Comparison of ENCODE assay signal across 19 cellular contexts in genomic region chr15:58472221-58472620, GRCh38. TPM values are rescaled to one million over a fixed set of nuclear protein-coding genes. Genes with fewer than 3 reads are reported as not detected.
DNase-seq lines count a peak whose midpoint lies in the region; ATAC-seq and TF ChIP-seq lines count a peak whose summit lies in the region.
"Had no signal": no experiment of that assay in that cellular context is flagged by ENCODE, and none has a peak within 500 bp of the region (broad histone marks: within the 10 kb centered on the region; RNA-seq: fewer than 3 reads in every experiment).

No MANE protein-coding gene starts in this region.

- H3K9me3 Mint-ChIP-seq in natural killer cell treated with Interleukin-12 subunit alpha and Interleukin-12 subunit beta and Interleukin-15 and Interleukin-18, amount 100 ng/mL, for 72 hours: no peaks in the 10 kb centered on the region
- H3K9me3 Mint-ChIP-seq: activated T-helper 2 cell treated with anti-CD3 and anti-CD28 coated beads, Interferon-gamma antibody, Interleukin-2, Interleukin-4, amounts not matched to agents 10 μg/mL and 5 μg/mL and 100 μg/mL, durations not matched to agents 14 hours and 24 hours and 36 hours; central memory CD8-positive, alpha-beta T cell; GM23338 had no signal

- H3K4me2 ChIP-seq in OCI-LY1 (ENCODE audit: low read length): peak overlapping the region; percentile 14; the same call in 1 of the 2 replicates
- H3K4me2 ChIP-seq in mammary epithelial cell (ENCODE audit: insufficient read depth, low read depth, low read length): peak overlapping the region; percentile 66
- H3K4me2 ChIP-seq: GM23338 had no signal

- H3K4me3 ChIP-seq in GM12865 (ENCODE audit: low read depth, low read length) (peak overlapping the region; percentile 49; the same call in 1 of the 2 replicates), OCI-LY1 (ENCODE audit: low read depth, low read length, poor library complexity, severe bottlenecking) (no peak overlapping the region), mammary epithelial cell (replicated peaks in 1 of 3; ENCODE audit: insufficient read depth in 1 of 3, low read depth in 2 of 3, low read length in 3 of 3) (no peak overlapping the region)
- H3K4me3 ChIP-seq: GM23338, SJCRH30, thoracic aorta had no signal

- H3K9ac ChIP-seq in OCI-LY1 (ENCODE audit: low read length): peak overlapping the region; percentile 30; the same call in 1 of the 2 replicates
- no peak overlapping the region for H3K9ac ChIP-seq in mammary epithelial cell (ENCODE audit: insufficient read depth, low read length)

- peak overlapping the region; percentile 91 to 92 for H3K27ac Mint-ChIP-seq in natural killer cell treated with Interleukin-12 subunit alpha and Interleukin-12 subunit beta and Interleukin-15 and Interleukin-18, amount 100 ng/mL, for 72 hours
- H3K27ac Mint-ChIP-seq: GM23338 had no signal

- no peaks in the 10 kb centered on the region for H3K9me2 ChIP-seq in OCI-LY1 (ENCODE audit: low read depth, low read length)

- H3F3A ChIP-seq in OCI-LY1 (ENCODE audit: insufficient read depth, low read length): no peaks in the 10 kb centered on the region

- no peak for DNase-seq in GM12865 (ENCODE audit: low read depth)
- DNase-seq in mammary epithelial cell: peak; percentile 32
- no peak for DNase-seq in natural killer cell treated with Interleukin-12 subunit alpha and Interleukin-12 subunit beta and Interleukin-15 and Interleukin-18, amount 100 ng/mL, for 72 hours (ENCODE audit: low spot score)
- DNase-seq in amygdala (lab: John Stamatoyannopoulos, UW): no peak
- no peak for DNase-seq in sciatic nerve (ENCODE audit: low spot score)
- DNase-seq: AML-193, COR-L47, Karpas-422, midbrain, NCI-H1105 treated with DMSO at 0.1 percent for 48 hours, OCI-M1, WERI-Rb-1 had no signal

- intact Hi-C loops in mammary epithelial cell (cut with micrococcal nuclease) (loop anchor here (5.0 kb wide), 1 partner anchor 40 kb away; no protein-coding TSS in a partner anchor), sciatic nerve (cut with DNase I) (no loop called here)

- dilution Hi-C loops in mammary epithelial cell (cut with HindIII; ENCODE audit: low sequenced_read_pairs): no loop called here

- no peaks in the 10 kb centered on the region for H3K27me3 Mint-ChIP-seq in natural killer cell treated with Interleukin-12 subunit alpha and Interleukin-12 subunit beta and Interleukin-15 and Interleukin-18, amount 100 ng/mL, for 72 hours
- H3K27me3 Mint-ChIP-seq: central memory CD8-positive, alpha-beta T cell had no signal

- WGBS in mammary epithelial cell (ENCODE audit: low coverage, missing lambda C conversion rate): 96% methylated on average over 3 of the region's 4 CpGs

- H3K36me3 Mint-ChIP-seq in natural killer cell treated with Interleukin-12 subunit alpha and Interleukin-12 subunit beta and Interleukin-15 and Interleukin-18, amount 100 ng/mL, for 72 hours: no peaks in the 10 kb centered on the region

- H3K36me3 ChIP-seq in OCI-LY1 (ENCODE audit: insufficient read depth, low read length) (no peaks in the 10 kb centered on the region), mammary epithelial cell (ENCODE audit: insufficient read depth, low read length) (no peaks in the 10 kb centered on the region)
- H3K36me3 ChIP-seq: SJCRH30, thoracic aorta, WERI-Rb-1 had no signal

- H3K79me2 ChIP-seq in OCI-LY1 (ENCODE audit: insufficient read depth, low read length): no peaks in the 10 kb centered on the region
- H3K79me2 ChIP-seq in mammary epithelial cell (ENCODE audit: insufficient read depth, low read length): peaks cover 5% of the 10 kb centered on the region

- H4K20me1 ChIP-seq in OCI-LY1 (ENCODE audit: insufficient read depth, low read length) (no peaks in the 10 kb centered on the region), mammary epithelial cell (ENCODE audit: insufficient read depth, low read length) (no peaks in the 10 kb centered on the region)

- no peak overlapping the region for H3K4me3 Mint-ChIP-seq in natural killer cell treated with Interleukin-12 subunit alpha and Interleukin-12 subunit beta and Interleukin-15 and Interleukin-18, amount 100 ng/mL, for 72 hours
- H3K4me3 Mint-ChIP-seq: GM23338 had no signal

- no TSS peak for BruUV-seq in mammary epithelial cell (replicated peaks; lab: Mats Ljungman, UMichigan)

- TF ChIP-seq CTCF in GM12865 (IDR thresholded peaks at IDR 0.05; ENCODE audit: insufficient read depth, low read depth, low read length, missing control alignments) (no peak), OCI-LY1 (IDR thresholded peaks at IDR 0.05; ENCODE audit: low read length) (no peak), mammary epithelial cell (conservative IDR thresholded peaks at IDR 0.05 in 1 of 2, IDR thresholded peaks at IDR 0.05 in 1 of 2; ENCODE audit: extremely low read depth in 1 of 2, insufficient read depth in 1 of 2, low read depth in 1 of 2, low read length in 2 of 2) (no peak)

- peaks cover 42 to 64% of the 10 kb centered on the region in 2 donors for H3K4me1 Mint-ChIP-seq in natural killer cell treated with Interleukin-12 subunit alpha and Interleukin-12 subunit beta and Interleukin-15 and Interleukin-18, amount 100 ng/mL, for 72 hours (ENCODE audit: low read depth in 2 of 2)

- H3K9me3 ChIP-seq in OCI-LY1 (ENCODE audit: low read length) (no peaks in the 10 kb centered on the region), mammary epithelial cell (replicated peaks; ENCODE audit: insufficient read depth, low read length) (no peaks in the 10 kb centered on the region)
- H3K9me3 ChIP-seq: SJCRH30, thoracic aorta had no signal

- no peak overlapping the region for H2AFZ ChIP-seq in OCI-LY1 (ENCODE audit: low read length)
- H2AFZ ChIP-seq in mammary epithelial cell (ENCODE audit: low read depth, low read length): no peak overlapping the region

- in situ Hi-C loops in mammary epithelial cell (cut with MboI; ENCODE audit: low sequenced_read_pairs in 2 of 2): no loop called here

- H3K27ac ChIP-seq in OCI-LY1 (ENCODE audit: low read depth, low read length, poor library complexity, severe bottlenecking) (peak overlapping the region; percentile 93), mammary epithelial cell (ENCODE audit: insufficient read depth, low read depth, low read length) (peak overlapping the region; percentile 93)
- H3K27ac ChIP-seq: thoracic aorta, WERI-Rb-1 had no signal

- CTCF ChIA-PET in mammary epithelial cell (lab: Charles Lee; ENCODE audit: low non-redundant PET): no interaction called here

- H3K4me1 ChIP-seq in OCI-LY1 (ENCODE audit: insufficient read depth, low read length, severe bottlenecking): peaks cover 94% of the 10 kb centered on the region
- peaks cover 59% of the 10 kb centered on the region for H3K4me1 ChIP-seq in mammary epithelial cell (ENCODE audit: insufficient read depth, low read length)

- ATAC-seq in natural killer cell treated with Interleukin-12 subunit alpha and Interleukin-12 subunit beta and Interleukin-15 and Interleukin-18, amount 100 ng/mL, for 72 hours: no peak
- ATAC-seq in GM18907 (IDR thresholded peaks at IDR 0.05; ENCODE audit: unreplicated experiment) (no peak), sciatic nerve (no peak)
- ATAC-seq: GM23338 had no signal

- H3K27me3 ChIP-seq in OCI-LY1 (ENCODE audit: insufficient read depth, low read length) (no peaks in the 10 kb centered on the region), mammary epithelial cell (ENCODE audit: insufficient read depth, low read length) (no peaks in the 10 kb centered on the region)
- H3K27me3 ChIP-seq: SJCRH30 had no signal

RNA-seq across cellular contexts. Expression of gene LIPC, which starts 40.4 kb away (rescaled TPM):
- total RNA-seq in mammary epithelial cell: not detected
- not detected for polyA plus RNA-seq in mammary epithelial cell
- polyA minus RNA-seq in mammary epithelial cell: not detected
- total RNA-seq in natural killer cell treated with Interleukin-12 subunit alpha and Interleukin-12 subunit beta and Interleukin-15 and Interleukin-18, amount 100 ng/mL, for 72 hours: 1 to 10 TPM in 1 of 2 donors, under 1 TPM in 1; 0.69 to 1.5 TPM
- 24.4 TPM for total RNA-seq in sciatic nerve
- total RNA-seq: GM23338, thoracic aorta had no signal
- polyA plus RNA-seq: GM23338 had no signal

Comparison
In these comparisons a context has a peak if more than half of its experiments do, and no peak if none do; other contexts are left out.
1. RNA of gene LIPC, which starts 40.4 kb away (total RNA-seq): 24.4 TPM in sciatic nerve (single experiment); 0.69 to 1.5 TPM in natural killer cell treated with Interleukin-12 subunit alpha and Interleukin-12 subunit beta and Interleukin-15 and Interleukin-18, amount 100 ng/mL, for 72 hours and not detected in mammary epithelial cell; every median in the first group is over 10 times any median in the second.